In the genomic region with DNA sequence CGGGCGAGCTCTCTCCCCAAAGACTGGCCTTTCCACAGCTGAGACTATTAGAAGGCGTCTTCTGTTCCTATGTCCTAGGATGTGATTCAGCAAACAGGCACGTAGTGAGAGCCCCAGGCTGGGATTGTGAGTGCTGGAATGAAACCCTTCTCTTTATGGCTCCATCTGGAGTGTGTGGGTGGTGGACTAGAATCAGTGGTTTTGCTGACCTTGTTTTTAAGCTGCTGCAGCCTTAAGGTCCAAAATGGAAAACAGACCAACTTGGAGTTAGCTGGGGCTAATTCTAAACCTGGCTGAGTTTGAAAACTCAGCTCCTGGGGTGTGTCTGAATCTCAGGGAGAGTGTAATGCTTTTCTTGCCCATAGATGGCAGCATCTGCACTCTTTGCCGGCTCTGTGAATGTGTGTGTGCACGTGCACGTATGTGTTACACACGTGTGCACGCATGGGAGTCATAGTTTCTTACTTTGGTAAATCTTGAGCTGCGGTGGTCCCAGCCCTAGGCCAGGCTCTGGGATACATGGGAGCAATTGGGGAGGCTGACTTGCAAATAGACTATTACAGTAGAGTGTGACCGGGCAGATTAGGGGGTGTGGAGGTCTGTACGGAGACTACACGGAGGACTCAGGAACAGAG, we compare ENCODE assay signal across 1 cellular context.
TF ChIP-seq lines count a peak whose summit lies in the region.

No MANE protein-coding gene starts in this region.

TF ChIP-seq in HepG2, 621 proteins besides CTCF, POLR2A, EP300 and RAD21 (continued from another document and continues in another):
- TF ChIP-seq, protein P1, sequence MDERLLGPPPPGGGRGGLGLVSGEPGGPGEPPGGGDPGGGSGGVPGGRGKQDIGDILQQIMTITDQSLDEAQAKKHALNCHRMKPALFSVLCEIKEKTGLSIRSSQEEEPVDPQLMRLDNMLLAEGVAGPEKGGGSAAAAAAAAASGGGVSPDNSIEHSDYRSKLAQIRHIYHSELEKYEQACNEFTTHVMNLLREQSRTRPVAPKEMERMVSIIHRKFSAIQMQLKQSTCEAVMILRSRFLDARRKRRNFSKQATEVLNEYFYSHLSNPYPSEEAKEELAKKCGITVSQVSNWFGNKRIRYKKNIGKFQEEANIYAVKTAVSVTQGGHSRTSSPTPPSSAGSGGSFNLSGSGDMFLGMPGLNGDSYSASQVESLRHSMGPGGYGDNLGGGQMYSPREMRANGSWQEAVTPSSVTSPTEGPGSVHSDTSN (CRISPR knock-in tag; IDR thresholded peaks at IDR 0.05), result no peak
- TF ChIP-seq, protein P2, sequence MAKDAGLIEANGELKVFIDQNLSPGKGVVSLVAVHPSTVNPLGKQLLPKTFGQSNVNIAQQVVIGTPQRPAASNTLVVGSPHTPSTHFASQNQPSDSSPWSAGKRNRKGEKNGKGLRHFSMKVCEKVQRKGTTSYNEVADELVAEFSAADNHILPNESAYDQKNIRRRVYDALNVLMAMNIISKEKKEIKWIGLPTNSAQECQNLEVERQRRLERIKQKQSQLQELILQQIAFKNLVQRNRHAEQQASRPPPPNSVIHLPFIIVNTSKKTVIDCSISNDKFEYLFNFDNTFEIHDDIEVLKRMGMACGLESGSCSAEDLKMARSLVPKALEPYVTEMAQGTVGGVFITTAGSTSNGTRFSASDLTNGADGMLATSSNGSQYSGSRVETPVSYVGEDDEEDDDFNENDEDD (CRISPR knock-in tag; IDR thresholded peaks at IDR 0.05; ENCODE audit: borderline replicate concordance), result peak; percentile 53; the same call in 1 of the 2 replicates
- TF ChIP-seq ARNT2 (CRISPR knock-in tag; IDR thresholded peaks at IDR 0.05; ENCODE audit: low read depth) (peak; percentile 30; the same call in 1 of the 2 replicates), ZSCAN25 (CRISPR knock-in tag; IDR thresholded peaks at IDR 0.05) (no peak), ZNF350 (CRISPR knock-in tag; IDR thresholded peaks at IDR 0.05; ENCODE audit: borderline replicate concordance, low read depth) (no peak), ESRRA (CRISPR knock-in tag; IDR thresholded peaks at IDR 0.05; ENCODE audit: low read depth) (no peak; the same call in 1 of the 2 replicates), GTF2F1 (IDR thresholded peaks at IDR 0.05; ENCODE audit: low read length) (no peak), EED (CRISPR knock-in tag; IDR thresholded peaks at IDR 0.05) (no peak), REL (CRISPR knock-in tag; conservative IDR thresholded peaks at IDR 0.05) (no peak), TBP (CRISPR knock-in tag; IDR thresholded peaks at IDR 0.05) (no peak), GLI4 (CRISPR knock-in tag; IDR thresholded peaks at IDR 0.05; ENCODE audit: borderline replicate concordance) (no peak), ZFP37 (CRISPR knock-in tag; IDR thresholded peaks at IDR 0.05; ENCODE audit: borderline replicate concordance) (no peak), SNAI1 (CRISPR knock-in tag; IDR thresholded peaks at IDR 0.05; ENCODE audit: borderline replicate concordance) (no peak), ZNF557 (CRISPR knock-in tag; IDR thresholded peaks at IDR 0.05) (no peak), FOXM1 (CRISPR knock-in tag; IDR thresholded peaks at IDR 0.05) (no peak), MAFG (CRISPR knock-in tag; IDR thresholded peaks at IDR 0.05) (no peak), NKX3-1 (CRISPR knock-in tag; IDR thresholded peaks at IDR 0.05) (no peak), ZNF615 (CRISPR knock-in tag; IDR thresholded peaks at IDR 0.05; ENCODE audit: borderline replicate concordance) (no peak), ELF3 (CRISPR knock-in tag; IDR thresholded peaks at IDR 0.05) (0 out of 2 replicates have a peak, but pooled peaks have one; percentile 32), BHLHE40 (IDR thresholded peaks at IDR 0.05; ENCODE audit: low read length) (peak; percentile 99), JUN (CRISPR knock-in tag; IDR thresholded peaks at IDR 0.05) (0 out of 2 replicates have a peak, but pooled peaks have one; percentile 65), GATA4 (IDR thresholded peaks at IDR 0.05; ENCODE audit: borderline replicate concordance, low read depth) (no peak), NFE2L1 (CRISPR knock-in tag; IDR thresholded peaks at IDR 0.05; ENCODE audit: borderline replicate concordance) (no peak), ZNF563 (CRISPR knock-in tag; IDR thresholded peaks at IDR 0.05) (0 out of 2 replicates have a peak, but pooled peaks have one; percentile 20), ZNF282 (IDR thresholded peaks at IDR 0.05; ENCODE audit: partially characterized antibody) (no peak), TARDBP (CRISPR knock-in tag; IDR thresholded peaks at IDR 0.05) (peak; percentile 42; the same call in 1 of the 2 replicates), NBN (conservative IDR thresholded peaks at IDR 0.05) (no peak), FOXP1 (IDR thresholded peaks at IDR 0.05) (no peak), FOXP1 (CRISPR knock-in tag; IDR thresholded peaks at IDR 0.05) (no peak), ZNF777 (CRISPR knock-in tag; IDR thresholded peaks at IDR 0.05) (no peak), NFYB (CRISPR knock-in tag; IDR thresholded peaks at IDR 0.05) (no peak), CCAR2 (optimal IDR thresholded peaks at IDR 0.05; ENCODE audit: low read depth, low read length) (no peak), ZFP36 (IDR thresholded peaks at IDR 0.05; ENCODE audit: borderline replicate concordance, low read depth, low read length, partially characterized antibody) (no peak), SP140L (CRISPR knock-in tag; IDR thresholded peaks at IDR 0.05; ENCODE audit: borderline replicate concordance) (no peak), THAP11 (CRISPR knock-in tag; IDR thresholded peaks at IDR 0.05) (peak; percentile 27; the same call in 1 of the 2 replicates), ZNF878 (CRISPR knock-in tag; IDR thresholded peaks at IDR 0.05) (no peak)
- TF ChIP-seq, protein P3, sequence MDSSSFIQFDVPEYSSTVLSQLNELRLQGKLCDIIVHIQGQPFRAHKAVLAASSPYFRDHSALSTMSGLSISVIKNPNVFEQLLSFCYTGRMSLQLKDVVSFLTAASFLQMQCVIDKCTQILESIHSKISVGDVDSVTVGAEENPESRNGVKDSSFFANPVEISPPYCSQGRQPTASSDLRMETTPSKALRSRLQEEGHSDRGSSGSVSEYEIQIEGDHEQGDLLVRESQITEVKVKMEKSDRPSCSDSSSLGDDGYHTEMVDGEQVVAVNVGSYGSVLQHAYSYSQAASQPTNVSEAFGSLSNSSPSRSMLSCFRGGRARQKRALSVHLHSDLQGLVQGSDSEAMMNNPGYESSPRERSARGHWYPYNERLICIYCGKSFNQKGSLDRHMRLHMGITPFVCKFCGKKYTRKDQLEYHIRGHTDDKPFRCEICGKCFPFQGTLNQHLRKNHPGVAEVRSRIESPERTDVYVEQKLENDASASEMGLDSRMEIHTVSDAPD (CRISPR knock-in tag; IDR thresholded peaks at IDR 0.05), result no peak
- TF ChIP-seq, protein P4, sequence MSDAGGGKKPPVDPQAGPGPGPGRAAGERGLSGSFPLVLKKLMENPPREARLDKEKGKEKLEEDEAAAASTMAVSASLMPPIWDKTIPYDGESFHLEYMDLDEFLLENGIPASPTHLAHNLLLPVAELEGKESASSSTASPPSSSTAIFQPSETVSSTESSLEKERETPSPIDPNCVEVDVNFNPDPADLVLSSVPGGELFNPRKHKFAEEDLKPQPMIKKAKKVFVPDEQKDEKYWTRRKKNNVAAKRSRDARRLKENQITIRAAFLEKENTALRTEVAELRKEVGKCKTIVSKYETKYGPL (CRISPR knock-in tag; IDR thresholded peaks at IDR 0.05), result no peak
- TF ChIP-seq, protein P5, sequence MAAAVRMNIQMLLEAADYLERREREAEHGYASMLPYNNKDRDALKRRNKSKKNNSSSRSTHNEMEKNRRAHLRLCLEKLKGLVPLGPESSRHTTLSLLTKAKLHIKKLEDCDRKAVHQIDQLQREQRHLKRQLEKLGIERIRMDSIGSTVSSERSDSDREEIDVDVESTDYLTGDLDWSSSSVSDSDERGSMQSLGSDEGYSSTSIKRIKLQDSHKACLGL (CRISPR knock-in tag; IDR thresholded peaks at IDR 0.05), result no peak
- TF ChIP-seq, protein P6, sequence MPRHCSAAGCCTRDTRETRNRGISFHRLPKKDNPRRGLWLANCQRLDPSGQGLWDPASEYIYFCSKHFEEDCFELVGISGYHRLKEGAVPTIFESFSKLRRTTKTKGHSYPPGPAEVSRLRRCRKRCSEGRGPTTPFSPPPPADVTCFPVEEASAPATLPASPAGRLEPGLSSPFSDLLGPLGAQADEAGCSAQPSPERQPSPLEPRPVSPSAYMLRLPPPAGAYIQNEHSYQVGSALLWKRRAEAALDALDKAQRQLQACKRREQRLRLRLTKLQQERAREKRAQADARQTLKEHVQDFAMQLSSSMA (CRISPR knock-in tag; IDR thresholded peaks at IDR 0.05), result no peak
- TF ChIP-seq, protein P7, sequence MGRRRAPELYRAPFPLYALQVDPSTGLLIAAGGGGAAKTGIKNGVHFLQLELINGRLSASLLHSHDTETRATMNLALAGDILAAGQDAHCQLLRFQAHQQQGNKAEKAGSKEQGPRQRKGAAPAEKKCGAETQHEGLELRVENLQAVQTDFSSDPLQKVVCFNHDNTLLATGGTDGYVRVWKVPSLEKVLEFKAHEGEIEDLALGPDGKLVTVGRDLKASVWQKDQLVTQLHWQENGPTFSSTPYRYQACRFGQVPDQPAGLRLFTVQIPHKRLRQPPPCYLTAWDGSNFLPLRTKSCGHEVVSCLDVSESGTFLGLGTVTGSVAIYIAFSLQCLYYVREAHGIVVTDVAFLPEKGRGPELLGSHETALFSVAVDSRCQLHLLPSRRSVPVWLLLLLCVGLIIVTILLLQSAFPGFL (CRISPR knock-in tag; IDR thresholded peaks at IDR 0.05), result no peak
- TF ChIP-seq, protein P8, sequence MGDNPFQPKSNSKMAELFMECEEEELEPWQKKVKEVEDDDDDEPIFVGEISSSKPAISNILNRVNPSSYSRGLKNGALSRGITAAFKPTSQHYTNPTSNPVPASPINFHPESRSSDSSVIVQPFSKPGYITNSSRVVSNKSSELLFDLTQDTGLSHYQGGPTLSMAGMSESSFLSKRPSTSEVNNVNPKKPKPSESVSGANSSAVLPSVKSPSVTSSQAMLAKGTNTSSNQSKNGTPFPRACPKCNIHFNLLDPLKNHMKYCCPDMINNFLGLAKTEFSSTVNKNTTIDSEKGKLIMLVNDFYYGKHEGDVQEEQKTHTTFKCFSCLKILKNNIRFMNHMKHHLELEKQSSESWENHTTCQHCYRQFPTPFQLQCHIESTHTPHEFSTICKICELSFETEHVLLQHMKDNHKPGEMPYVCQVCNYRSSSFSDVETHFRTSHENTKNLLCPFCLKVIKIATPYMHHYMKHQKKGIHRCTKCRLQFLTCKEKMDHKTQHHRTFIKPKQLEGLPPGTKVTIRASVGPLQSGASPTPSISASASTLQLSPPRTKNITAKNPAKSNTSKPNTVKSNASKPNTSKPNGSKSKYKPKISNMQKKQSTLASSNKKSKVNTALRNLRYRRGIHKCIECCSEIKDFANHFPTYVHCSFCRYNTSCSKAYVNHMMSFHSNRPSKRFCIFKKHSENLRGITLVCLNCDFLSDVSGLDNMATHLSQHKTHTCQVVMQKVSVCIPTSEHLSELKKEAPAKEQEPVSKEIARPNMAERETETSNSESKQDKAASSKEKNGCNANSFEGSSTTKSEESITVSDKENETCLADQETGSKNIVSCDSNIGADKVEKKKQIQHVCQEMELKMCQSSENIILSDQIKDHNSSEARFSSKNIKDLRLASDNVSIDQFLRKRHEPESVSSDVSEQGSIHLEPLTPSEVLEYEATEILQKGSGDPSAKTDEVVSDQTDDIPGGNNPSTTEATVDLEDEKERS (CRISPR knock-in tag; IDR thresholded peaks at IDR 0.05), result no peak
- TF ChIP-seq, protein P9, sequence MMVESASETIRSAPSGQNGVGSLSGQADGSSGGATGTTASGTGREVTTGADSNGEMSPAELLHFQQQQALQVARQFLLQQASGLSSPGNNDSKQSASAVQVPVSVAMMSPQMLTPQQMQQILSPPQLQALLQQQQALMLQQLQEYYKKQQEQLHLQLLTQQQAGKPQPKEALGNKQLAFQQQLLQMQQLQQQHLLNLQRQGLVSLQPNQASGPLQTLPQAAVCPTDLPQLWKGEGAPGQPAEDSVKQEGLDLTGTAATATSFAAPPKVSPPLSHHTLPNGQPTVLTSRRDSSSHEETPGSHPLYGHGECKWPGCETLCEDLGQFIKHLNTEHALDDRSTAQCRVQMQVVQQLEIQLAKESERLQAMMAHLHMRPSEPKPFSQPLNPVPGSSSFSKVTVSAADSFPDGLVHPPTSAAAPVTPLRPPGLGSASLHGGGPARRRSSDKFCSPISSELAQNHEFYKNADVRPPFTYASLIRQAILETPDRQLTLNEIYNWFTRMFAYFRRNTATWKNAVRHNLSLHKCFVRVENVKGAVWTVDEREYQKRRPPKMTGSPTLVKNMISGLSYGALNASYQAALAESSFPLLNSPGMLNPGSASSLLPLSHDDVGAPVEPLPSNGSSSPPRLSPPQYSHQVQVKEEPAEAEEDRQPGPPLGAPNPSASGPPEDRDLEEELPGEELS (CRISPR knock-in tag; IDR thresholded peaks at IDR 0.05), result no peak
- TF ChIP-seq, protein P10, sequence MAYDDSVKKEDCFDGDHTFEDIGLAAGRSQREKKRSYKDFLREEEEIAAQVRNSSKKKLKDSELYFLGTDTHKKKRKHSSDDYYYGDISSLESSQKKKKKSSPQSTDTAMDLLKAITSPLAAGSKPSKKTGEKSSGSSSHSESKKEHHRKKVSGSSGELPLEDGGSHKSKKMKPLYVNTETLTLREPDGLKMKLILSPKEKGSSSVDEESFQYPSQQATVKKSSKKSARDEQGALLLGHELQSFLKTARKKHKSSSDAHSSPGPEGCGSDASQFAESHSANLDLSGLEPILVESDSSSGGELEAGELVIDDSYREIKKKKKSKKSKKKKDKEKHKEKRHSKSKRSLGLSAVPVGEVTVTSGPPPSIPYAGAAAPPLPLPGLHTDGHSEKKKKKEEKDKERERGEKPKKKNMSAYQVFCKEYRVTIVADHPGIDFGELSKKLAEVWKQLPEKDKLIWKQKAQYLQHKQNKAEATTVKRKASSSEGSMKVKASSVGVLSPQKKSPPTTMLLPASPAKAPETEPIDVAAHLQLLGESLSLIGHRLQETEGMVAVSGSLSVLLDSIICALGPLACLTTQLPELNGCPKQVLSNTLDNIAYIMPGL (CRISPR knock-in tag; IDR thresholded peaks at IDR 0.05; ENCODE audit: borderline replicate concordance in 1 of 2, low read depth in 1 of 2), result 0 out of 4 replicates have a peak, but pooled peaks of 1 of the 2 experiments have one; percentile 27
- TF ChIP-seq, protein P11, sequence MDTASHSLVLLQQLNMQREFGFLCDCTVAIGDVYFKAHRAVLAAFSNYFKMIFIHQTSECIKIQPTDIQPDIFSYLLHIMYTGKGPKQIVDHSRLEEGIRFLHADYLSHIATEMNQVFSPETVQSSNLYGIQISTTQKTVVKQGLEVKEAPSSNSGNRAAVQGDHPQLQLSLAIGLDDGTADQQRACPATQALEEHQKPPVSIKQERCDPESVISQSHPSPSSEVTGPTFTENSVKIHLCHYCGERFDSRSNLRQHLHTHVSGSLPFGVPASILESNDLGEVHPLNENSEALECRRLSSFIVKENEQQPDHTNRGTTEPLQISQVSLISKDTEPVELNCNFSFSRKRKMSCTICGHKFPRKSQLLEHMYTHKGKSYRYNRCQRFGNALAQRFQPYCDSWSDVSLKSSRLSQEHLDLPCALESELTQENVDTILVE (CRISPR knock-in tag; IDR thresholded peaks at IDR 0.05), result 0 out of 2 replicates have a peak, but pooled peaks have one; percentile 23
